ENCODE assay signal across 13 cellular contexts in the genomic region with DNA sequence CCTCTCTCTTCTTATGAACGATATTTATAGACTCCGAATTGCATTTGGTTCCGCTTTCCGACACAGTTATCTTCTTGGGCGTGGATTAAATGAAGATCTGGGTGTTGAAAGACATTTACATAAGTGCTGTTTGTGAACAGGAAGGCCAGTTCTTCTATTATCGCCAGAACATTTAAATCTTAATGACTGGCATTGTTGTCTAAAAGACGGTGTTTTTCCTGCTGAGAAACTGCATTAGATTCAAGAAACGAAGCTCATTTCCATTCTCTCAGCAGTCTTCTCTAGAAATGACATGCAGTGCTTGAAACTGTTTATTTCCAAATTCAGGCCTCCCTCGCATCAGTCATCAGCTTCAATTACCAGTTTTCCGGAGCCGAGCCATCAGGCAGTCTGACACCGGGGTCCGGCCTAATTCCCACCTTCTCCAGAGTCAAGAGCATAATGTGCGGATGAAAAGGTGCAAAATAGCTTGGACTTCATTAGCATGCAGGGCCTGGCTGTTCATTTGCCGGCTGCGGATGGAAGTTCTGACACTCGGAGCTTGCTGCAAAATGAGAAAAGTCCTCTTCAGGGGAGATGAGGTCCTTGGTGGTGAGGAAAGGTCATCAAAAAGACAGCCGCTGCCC. TPM values are rescaled to one million over a fixed set of nuclear protein-coding genes. Genes with fewer than 3 reads are reported as not detected.
DNase-seq lines count a peak whose midpoint lies in the region; ATAC-seq and TF ChIP-seq lines count a peak whose summit lies in the region.
"Had no signal": no experiment of that assay in that cellular context is flagged by ENCODE, and none has a peak within 500 bp of the region (broad histone marks: within the 10 kb centered on the region; RNA-seq: fewer than 3 reads in every experiment).

No MANE protein-coding gene starts in this region.

- no peak overlapping the region for H3K9ac ChIP-seq in SK-N-MC (ENCODE audit: insufficient read length)

- TF ChIP-seq CTCF in left lung (IDR thresholded peaks at IDR 0.05) (no peak), prostate gland (IDR thresholded peaks at IDR 0.05) (no peak)

- H3K36me3 ChIP-seq in SK-N-MC (ENCODE audit: insufficient read depth, low read length) (no peaks in the 10 kb centered on the region), left lung (no peaks in the 10 kb centered on the region), prostate gland (no peaks in the 10 kb centered on the region)
- H3K36me3 ChIP-seq: BE2C, upper lobe of left lung had no signal

- ATAC-seq in HG03442 (IDR thresholded peaks at IDR 0.05; ENCODE audit: unreplicated experiment) (no peak), HG03175 (IDR thresholded peaks at IDR 0.05; ENCODE audit: unreplicated experiment) (no peak), left lung (no peak)
- ATAC-seq: left colon had no signal

- H3K4me3 ChIP-seq in SK-N-MC (peak overlapping the region; percentile 41; the same call in 1 of the 2 replicates), left lung (no peak overlapping the region), prostate gland (no peak overlapping the region)
- H3K4me3 ChIP-seq: upper lobe of left lung had no signal

- intact Hi-C loops in left lung (cut with DNase I): no loop called here
- intact Hi-C loops in prostate gland (cut with DNase I): no loop called here

- peaks cover 52 to 79% of the 10 kb centered on the region in 2 donors for H3K27me3 ChIP-seq in left lung
- H3K27me3 ChIP-seq in prostate gland (replicated peaks; ENCODE audit: insufficient read depth): peaks cover 14% of the 10 kb centered on the region
- H3K27me3 ChIP-seq: BE2C had no signal

- DNase-seq in ELF-1 (ENCODE audit: low read depth, low spot score) (peak; percentile 12), NCI-H1417 treated with DMSO at 0.1 percent for 48 hours (lab: John Stamatoyannopoulos, UW) (peak; percentile 46), SK-N-MC (ENCODE audit: low read depth, low spot score) (no peak), inferior parietal cortex (ENCODE audit: extremely low spot score) (peak; percentile 36), left lung (no peak), prostate gland (ENCODE audit: low spot score) (no peak)
- DNase-seq: activated T-cell treated with anti-CD3 and anti-CD28 coated beads, Interleukin-2, amount 50 U/mL, for 1 hour; BE2C; left colon; stimulated activated CD4-positive, alpha-beta T cell treated with anti-CD3 and anti-CD28 coated beads, Interleukin-2, amount 100 ng/mL, for 48 hours; upper lobe of left lung had no signal

- H3K4me1 ChIP-seq in left lung (no peaks in the 10 kb centered on the region), prostate gland (replicated peaks) (no peaks in the 10 kb centered on the region)
- H3K4me1 ChIP-seq: BE2C, upper lobe of left lung had no signal

- TF ChIP-seq POLR2A in prostate gland (IDR thresholded peaks at IDR 0.05): no peak

- H3K27ac ChIP-seq in SK-N-MC: no peak overlapping the region
- H3K27ac ChIP-seq in left lung: no peak overlapping the region
- H3K27ac ChIP-seq in prostate gland: no peak overlapping the region
- H3K27ac ChIP-seq: upper lobe of left lung had no signal

- H3K9me3 ChIP-seq in SK-N-MC (ENCODE audit: low read depth, low read length): no peaks in the 10 kb centered on the region
- H3K9me3 ChIP-seq in left lung: no peaks in the 10 kb centered on the region
- H3K9me3 ChIP-seq in prostate gland: no peaks in the 10 kb centered on the region
- H3K9me3 ChIP-seq: BE2C, upper lobe of left lung had no signal

- WGBS in prostate gland: 26% methylated on average over 18 of the region's 18 CpGs

RNA-seq across cellular contexts. Expression of gene LINC00237, which starts 15.9 kb away (rescaled TPM):
- total RNA-seq in left lung (not detected), prostate gland (not detected)
- total RNA-seq: left colon, upper lobe of left lung had no signal

RNA-seq across cellular contexts. Expression of gene KIZ, which starts 35.7 kb away (rescaled TPM):
- total RNA-seq in left lung: 10 to 100 TPM; 10.4 to 20.5 TPM
- total RNA-seq in prostate gland: 10 to 100 TPM; 39.9 to 41.0 TPM

Comparison
In these comparisons a context has a peak if more than half of its experiments do, and no peak if none do; other contexts are left out.
1. DNase-seq: peak in ELF-1 (single experiment), NCI-H1417 treated with DMSO at 0.1 percent for 48 hours (single experiment) and inferior parietal cortex (single experiment); none in SK-N-MC (single experiment), left lung (0 of 2) and prostate gland (single experiment).